10 cellular contexts compared by ENCODE assay signal in the genomic region with DNA sequence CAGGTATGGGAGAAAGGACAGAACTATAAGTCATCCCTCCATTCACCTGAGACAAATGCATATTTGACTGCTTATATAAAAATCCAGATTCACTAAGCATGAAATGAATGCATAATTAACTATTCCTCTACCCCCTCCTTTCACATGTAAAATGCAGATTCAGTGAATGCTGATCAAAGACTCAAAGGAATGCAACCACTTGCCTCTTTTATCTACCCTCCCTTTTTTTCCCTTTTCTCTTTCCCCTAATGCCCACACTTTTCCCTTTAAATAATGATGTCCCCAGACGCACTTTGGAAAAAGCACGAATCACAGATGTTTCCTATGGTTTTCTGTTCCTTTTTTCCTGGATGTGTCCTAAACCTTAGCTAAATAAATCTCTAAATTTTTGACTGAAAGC. TPM values are rescaled to one million over a fixed set of nuclear protein-coding genes. Genes with fewer than 3 reads are reported as not detected.
DNase-seq lines count a peak whose midpoint lies in the region; ATAC-seq and TF ChIP-seq lines count a peak whose summit lies in the region.
"Had no signal": no experiment of that assay in that cellular context is flagged by ENCODE, and none has a peak within 500 bp of the region (broad histone marks: within the 10 kb centered on the region; RNA-seq: fewer than 3 reads in every experiment).

No MANE protein-coding gene starts in this region.

- H3K4me2 ChIP-seq in KMS-11 (peak overlapping the region; percentile 90), osteoblast (ENCODE audit: insufficient read depth, low read length) (peak overlapping the region; percentile 58)

- no peaks in the 10 kb centered on the region for H3K27me3 Mint-ChIP-seq in CD8-positive, alpha-beta T cell (ENCODE audit: low read depth)
- H3K27me3 Mint-ChIP-seq: stimulated activated naive CD8-positive, alpha-beta T cell treated with anti-CD3 and anti-CD28 coated beads, Interleukin-15, Interleukin-2, amounts not matched to agents 100 ng/mL and 50 ng/mL, for 24 hours had no signal

- H2AFZ ChIP-seq in KMS-11 (ENCODE audit: low read depth) = no peak overlapping the region
- H2AFZ ChIP-seq in osteoblast (ENCODE audit: low read length) = no peak overlapping the region

- DNase-seq in CD8-positive, alpha-beta T cell = no peak
- DNase-seq in osteoblast (ENCODE audit: insufficient read length, low spot score, missing footprints) (no peak), NCI-H2171 (lab: John Stamatoyannopoulos, UW) (no peak), omental fat pad (ENCODE audit: low spot score) (no peak)
- DNase-seq: cortex of kidney, NCI-H345 had no signal

- intact Hi-C loops in CD8-positive, alpha-beta T cell (cut with DNase I, micrococcal nuclease) = loop anchor here in 1 of 2 experiments (5.0 kb wide), 2 partner anchors 35 to 140 kb away; a partner anchor contains a TSS

- no peaks in the 10 kb centered on the region for H3K9me3 Mint-ChIP-seq in CD8-positive, alpha-beta T cell
- H3K9me3 Mint-ChIP-seq: stimulated activated naive CD8-positive, alpha-beta T cell treated with anti-CD3 and anti-CD28 coated beads, Interleukin-15, Interleukin-2, amounts not matched to agents 100 ng/mL and 50 ng/mL, for 24 hours had no signal

- H3K36me3 Mint-ChIP-seq in CD8-positive, alpha-beta T cell = peaks cover 7% of the 10 kb centered on the region

- H3K9me3 ChIP-seq in CD8-positive, alpha-beta T cell (ENCODE audit: low read length) = no peaks in the 10 kb centered on the region
- H3K9me3 ChIP-seq in osteoblast (ENCODE audit: low read depth, low read length) = no peaks in the 10 kb centered on the region

- peak overlapping the region; percentile 9 for H3K4me3 ChIP-seq in CD8-positive, alpha-beta T cell (ENCODE audit: low read depth, low read length)
- H3K4me3 ChIP-seq in KMS-11 (IDR thresholded peaks at IDR 0.05; ENCODE audit: insufficient read depth, low read depth, low read length) = no peak overlapping the region
- no peak overlapping the region for H3K4me3 ChIP-seq in osteoblast (ENCODE audit: insufficient read depth, low read length)

- CTCF ChIA-PET in CD8-positive, alpha-beta T cell (lab: Charles Lee) = interaction anchor here (1.0 to 2.1 kb wide), 2 partner anchors 19 to 53 kb away, joined by 5 to 11 read pairs; no protein-coding TSS in a partner anchor

- no peaks in the 10 kb centered on the region for H3K79me2 ChIP-seq in KMS-11 (ENCODE audit: insufficient read depth, low read depth)
- H3K79me2 ChIP-seq in osteoblast (ENCODE audit: insufficient read depth, low read length) = no peaks in the 10 kb centered on the region

- peak overlapping the region; percentile 59 for H3K27ac ChIP-seq in CD8-positive, alpha-beta T cell (ENCODE audit: low read depth, low read length)
- H3K27ac ChIP-seq in KMS-11 (no peak overlapping the region; the same call in 1 of the 2 replicates), cingulate gyrus (ENCODE audit: low read depth, low read length) (peak overlapping the region; percentile 34), osteoblast (ENCODE audit: low read depth, low read length) (no peak overlapping the region)

- no peaks in the 10 kb centered on the region for H3K36me3 ChIP-seq in CD8-positive, alpha-beta T cell (ENCODE audit: insufficient read depth, low read length)
- H3K36me3 ChIP-seq in KMS-11 (ENCODE audit: insufficient read depth) (no peaks in the 10 kb centered on the region), osteoblast (ENCODE audit: insufficient read depth, low read length) (no peaks in the 10 kb centered on the region)

- no peak for TF ChIP-seq CTCF in CD8-positive, alpha-beta T cell (IDR thresholded peaks at IDR 0.05)
- TF ChIP-seq CTCF in KMS-11 (conservative IDR thresholded peaks at IDR 0.05; ENCODE audit: low read depth, low read length) (no peak), osteoblast (IDR thresholded peaks at IDR 0.05; ENCODE audit: extremely low read depth, low read depth, low read length) (no peak), omental fat pad (IDR thresholded peaks at IDR 0.05) (no peak)

- H3K4me1 ChIP-seq in CD8-positive, alpha-beta T cell (ENCODE audit: insufficient read depth, low read length) = peaks cover 70% of the 10 kb centered on the region
- peaks cover 74% of the 10 kb centered on the region for H3K4me1 ChIP-seq in KMS-11 (ENCODE audit: low read depth, poor library complexity, severe bottlenecking)
- H3K4me1 ChIP-seq in osteoblast (ENCODE audit: insufficient read depth, low read length) = peaks cover 11% of the 10 kb centered on the region

- ATAC-seq in CD8-positive, alpha-beta T cell = no peak
- ATAC-seq in omental fat pad (ENCODE audit: low FRiP score) = no peak
- no peak for ATAC-seq in GM21381 (IDR thresholded peaks at IDR 0.05; ENCODE audit: unreplicated experiment)

- POLR2A ChIA-PET in CD8-positive, alpha-beta T cell (lab: Charles Lee) = interaction anchor here (0.8 to 8.7 kb wide), 3 partner anchors 11 to 51 kb away, joined by 3 to 101 read pairs (median 3); no protein-coding TSS in a partner anchor

- peak overlapping the region; percentile 63 for H3K4me3 Mint-ChIP-seq in CD8-positive, alpha-beta T cell
- H3K4me3 Mint-ChIP-seq: stimulated activated naive CD8-positive, alpha-beta T cell treated with anti-CD3 and anti-CD28 coated beads, Interleukin-15, Interleukin-2, amounts not matched to agents 100 ng/mL and 50 ng/mL, for 24 hours had no signal

- H3K9ac ChIP-seq in KMS-11 = no peak overlapping the region

- H4K20me1 ChIP-seq in KMS-11 (ENCODE audit: insufficient read depth) = no peaks in the 10 kb centered on the region
- H4K20me1 ChIP-seq in osteoblast (ENCODE audit: insufficient read depth, low read length) = no peaks in the 10 kb centered on the region

- H3K27me3 ChIP-seq in CD8-positive, alpha-beta T cell (ENCODE audit: insufficient read depth, low read length) = no peaks in the 10 kb centered on the region
- H3K27me3 ChIP-seq in KMS-11 (ENCODE audit: insufficient read depth, low read depth) = no peaks in the 10 kb centered on the region
- no peaks in the 10 kb centered on the region for H3K27me3 ChIP-seq in osteoblast (ENCODE audit: insufficient read depth, low read length)

- H3K27ac Mint-ChIP-seq in CD8-positive, alpha-beta T cell = peak overlapping the region; percentile 87
- H3K27ac Mint-ChIP-seq: stimulated activated naive CD8-positive, alpha-beta T cell treated with anti-CD3 and anti-CD28 coated beads, Interleukin-15, Interleukin-2, amounts not matched to agents 100 ng/mL and 50 ng/mL, for 24 hours had no signal

- H3K4me1 Mint-ChIP-seq in CD8-positive, alpha-beta T cell (ENCODE audit: low read depth) = peaks cover 79% of the 10 kb centered on the region

RNA-seq across cellular contexts. Expression of a gene that starts 4.5 kb away (rescaled TPM):
- 10 to 100 TPM; 81.9 to 84.0 TPM for total RNA-seq in CD8-positive, alpha-beta T cell
- total RNA-seq in osteoblast (18.9 and 26.1 TPM in 2 replicates), omental fat pad (10 to 100 TPM; 26.3 to 91.2 (median 32.6) TPM)

RNA-seq across cellular contexts. Expression of a gene that starts 26.3 kb away (rescaled TPM):
- not detected for total RNA-seq in CD8-positive, alpha-beta T cell
- total RNA-seq in osteoblast (under 0.01 TPM in 1 of 2 replicates, not detected in the other), omental fat pad (10 to 100 TPM; 59.3 to 98.5 (median 78.3) TPM)

RNA-seq across cellular contexts. Expression of a gene that starts 31.0 kb away (rescaled TPM):
- under 1 TPM in 1 of 2 experiments, not detected in 1; 0.47 TPM for total RNA-seq in CD8-positive, alpha-beta T cell
- total RNA-seq in osteoblast (not detected in 2 replicates), omental fat pad (under 1 TPM in 1 of 4 donors, not detected in 3; 0.65 TPM)

RNA-seq across cellular contexts. Expression of a gene that starts 41.2 kb away (rescaled TPM):
- total RNA-seq in CD8-positive, alpha-beta T cell = not detected
- total RNA-seq in osteoblast (not detected in 2 replicates), omental fat pad (10 to 100 TPM; 12.0 to 54.3 (median 27.9) TPM)

Comparison
In these comparisons a context has a peak if more than half of its experiments do, and no peak if none do; other contexts are left out.
1. H3K27ac ChIP-seq: peak in CD8-positive, alpha-beta T cell (single experiment) and cingulate gyrus (single experiment); none in KMS-11 (single experiment) and osteoblast (single experiment).
2. RNA of a gene that starts 26.3 kb away (total RNA-seq): 59.3 to 98.5 TPM in omental fat pad; not detected in CD8-positive, alpha-beta T cell and under 0.01 TPM in osteoblast; every median in the first group is over 10 times any median in the second.